In genomic region chr20:37276494-37277252, GRCh38 we compare ENCODE assay signal across 1 cellular context.
TF ChIP-seq lines count a peak whose summit lies in the region.

No MANE protein-coding gene starts in this region.

TF ChIP-seq in PFSK-1, 5 proteins besides CTCF, POLR2A, EP300 and RAD21:
- TF ChIP-seq, protein P1, sequence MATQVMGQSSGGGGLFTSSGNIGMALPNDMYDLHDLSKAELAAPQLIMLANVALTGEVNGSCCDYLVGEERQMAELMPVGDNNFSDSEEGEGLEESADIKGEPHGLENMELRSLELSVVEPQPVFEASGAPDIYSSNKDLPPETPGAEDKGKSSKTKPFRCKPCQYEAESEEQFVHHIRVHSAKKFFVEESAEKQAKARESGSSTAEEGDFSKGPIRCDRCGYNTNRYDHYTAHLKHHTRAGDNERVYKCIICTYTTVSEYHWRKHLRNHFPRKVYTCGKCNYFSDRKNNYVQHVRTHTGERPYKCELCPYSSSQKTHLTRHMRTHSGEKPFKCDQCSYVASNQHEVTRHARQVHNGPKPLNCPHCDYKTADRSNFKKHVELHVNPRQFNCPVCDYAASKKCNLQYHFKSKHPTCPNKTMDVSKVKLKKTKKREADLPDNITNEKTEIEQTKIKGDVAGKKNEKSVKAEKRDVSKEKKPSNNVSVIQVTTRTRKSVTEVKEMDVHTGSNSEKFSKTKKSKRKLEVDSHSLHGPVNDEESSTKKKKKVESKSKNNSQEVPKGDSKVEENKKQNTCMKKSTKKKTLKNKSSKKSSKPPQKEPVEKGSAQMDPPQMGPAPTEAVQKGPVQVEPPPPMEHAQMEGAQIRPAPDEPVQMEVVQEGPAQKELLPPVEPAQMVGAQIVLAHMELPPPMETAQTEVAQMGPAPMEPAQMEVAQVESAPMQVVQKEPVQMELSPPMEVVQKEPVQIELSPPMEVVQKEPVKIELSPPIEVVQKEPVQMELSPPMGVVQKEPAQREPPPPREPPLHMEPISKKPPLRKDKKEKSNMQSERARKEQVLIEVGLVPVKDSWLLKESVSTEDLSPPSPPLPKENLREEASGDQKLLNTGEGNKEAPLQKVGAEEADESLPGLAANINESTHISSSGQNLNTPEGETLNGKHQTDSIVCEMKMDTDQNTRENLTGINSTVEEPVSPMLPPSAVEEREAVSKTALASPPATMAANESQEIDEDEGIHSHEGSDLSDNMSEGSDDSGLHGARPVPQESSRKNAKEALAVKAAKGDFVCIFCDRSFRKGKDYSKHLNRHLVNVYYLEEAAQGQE (IDR thresholded peaks at IDR 0.05; ENCODE audit: insufficient read depth in 1 of 2, low read depth in 2 of 2, low read length in 2 of 2): no peak
- peak; percentile 34 for TF ChIP-seq FOXP2 (optimal IDR thresholded peaks at IDR 0.05; ENCODE audit: borderline replicate concordance, extremely low read depth, extremely low read length, insufficient read depth)
